ENCODE assay signal across 2 cellular contexts in genomic region chr12:19666070-19666469, GRCh38.
TF ChIP-seq lines count a peak whose summit lies in the region.

No MANE protein-coding gene starts in this region.

TF ChIP-seq in IMR-90, 13 proteins besides CTCF, POLR2A, EP300 and RAD21:
- no peak for TF ChIP-seq MXI1 (IDR thresholded peaks at IDR 0.05; ENCODE audit: borderline replicate concordance, low read depth, low read length)
- no peak for TF ChIP-seq USF2 (IDR thresholded peaks at IDR 0.05; ENCODE audit: low read depth, low read length)
- no peak for TF ChIP-seq MAZ (IDR thresholded peaks at IDR 0.05; ENCODE audit: borderline replicate concordance, low read depth, low read length)
- TF ChIP-seq BHLHE40 (IDR thresholded peaks at IDR 0.05; ENCODE audit: low read depth, low read length), result no peak
- no peak for TF ChIP-seq SMC3 (IDR thresholded peaks at IDR 0.05; ENCODE audit: low read depth, low read length)
- no peak for TF ChIP-seq FOS (IDR thresholded peaks at IDR 0.05; ENCODE audit: low read depth, low read length)
- TF ChIP-seq MAFK (IDR thresholded peaks at IDR 0.05; ENCODE audit: low read depth, low read length), result no peak
- no peak for TF ChIP-seq CHD1 (IDR thresholded peaks at IDR 0.05; ENCODE audit: low read depth, low read length)
- no peak for TF ChIP-seq RFX5 (IDR thresholded peaks at IDR 0.05; ENCODE audit: low read depth, low read length)
- no peak for TF ChIP-seq CEBPB (IDR thresholded peaks at IDR 0.05; ENCODE audit: low read depth, low read length)
- TF ChIP-seq RCOR1 (IDR thresholded peaks at IDR 0.05; ENCODE audit: insufficient replicate concordance, low read length), result no peak
- TF ChIP-seq NFE2L2 (IDR thresholded peaks at IDR 0.05; ENCODE audit: low read depth, low read length), result no peak
- TF ChIP-seq ELK1 (IDR thresholded peaks at IDR 0.05; ENCODE audit: borderline replicate concordance, low read depth, low read length), result no peak
TF ChIP-seq in IMR-90: peak in this region for 0.

TF ChIP-seq in endothelial cell of umbilical vein, 7 proteins besides CTCF, POLR2A, EP300 and RAD21:
- TF ChIP-seq POLR2AphosphoS5 (IDR thresholded peaks at IDR 0.05; ENCODE audit: insufficient read depth, low read depth, low read length) (no peak), EZH2 (IDR thresholded peaks at IDR 0.05; ENCODE audit: borderline replicate concordance, low read depth, low read length, severe bottlenecking) (no peak)
